Comparison of ENCODE assay signal across 1 cellular context in the genomic region with DNA sequence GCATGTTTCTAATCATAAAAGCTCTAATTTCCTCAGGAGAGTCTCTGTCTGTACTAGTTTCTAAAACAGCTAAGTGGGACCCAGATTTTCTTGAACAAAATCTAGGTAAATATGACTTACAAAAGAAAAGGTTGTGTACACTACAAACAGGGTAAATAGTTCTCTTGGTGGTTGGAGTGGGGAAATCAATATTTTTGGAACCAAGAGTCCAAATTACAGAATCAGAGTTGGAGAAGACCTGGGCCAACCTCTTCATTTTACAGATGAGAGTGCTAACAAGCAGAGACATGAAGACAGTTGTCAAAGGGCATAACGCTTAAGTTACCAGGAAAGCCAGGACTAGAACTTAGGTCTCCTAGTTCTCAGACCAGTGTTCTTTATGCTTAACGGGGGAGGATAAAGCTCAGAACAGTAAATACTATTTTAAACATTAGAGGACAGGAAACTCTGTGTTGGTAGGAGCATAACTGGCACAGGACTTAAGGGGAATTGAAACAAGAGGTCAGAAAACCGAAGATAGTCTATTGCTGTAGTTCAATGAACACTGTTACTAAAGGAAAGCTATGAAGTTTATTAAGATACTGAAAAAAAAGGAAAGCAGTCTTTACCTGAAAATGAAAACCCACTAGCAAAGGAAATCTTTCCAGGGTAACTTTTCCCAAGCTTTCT.
A peak's percentile ranks its signal among the peaks of the same experiment; 100 is the strongest.
TF ChIP-seq lines count a peak whose summit lies in the region.

No MANE protein-coding gene starts in this region.

TF ChIP-seq in HepG2, 621 proteins besides CTCF, POLR2A, EP300 and RAD21 (continued from another document and continues in another):
- TF ChIP-seq HNF4G (IDR thresholded peaks at IDR 0.05; ENCODE audit: borderline replicate concordance, low read depth, low read length) (peak; percentile 87), HNF4G (CRISPR knock-in tag; IDR thresholded peaks at IDR 0.05; ENCODE audit: borderline replicate concordance, low read depth) (no peak), ONECUT2 (CRISPR knock-in tag; IDR thresholded peaks at IDR 0.05) (peak; percentile 99), FOXP1 (IDR thresholded peaks at IDR 0.05) (peak; percentile 36; the same call in 1 of the 2 replicates), FOXP1 (CRISPR knock-in tag; IDR thresholded peaks at IDR 0.05) (peak; percentile 90), TCF7 (IDR thresholded peaks at IDR 0.05; ENCODE audit: low read depth) (0 out of 2 replicates have a peak, but pooled peaks have one; percentile 40), NR3C1 (CRISPR knock-in tag; IDR thresholded peaks at IDR 0.05) (no peak), ZNF12 (CRISPR knock-in tag; IDR thresholded peaks at IDR 0.05) (no peak), ZNF20 (CRISPR knock-in tag; IDR thresholded peaks at IDR 0.05) (no peak), NFE2L1 (CRISPR knock-in tag; IDR thresholded peaks at IDR 0.05; ENCODE audit: borderline replicate concordance) (no peak), FOXO1 (CRISPR knock-in tag; IDR thresholded peaks at IDR 0.05) (peak; percentile 39; the same call in 1 of the 2 replicates), ZNF282 (IDR thresholded peaks at IDR 0.05; ENCODE audit: partially characterized antibody) (no peak), SIX1 (CRISPR knock-in tag; IDR thresholded peaks at IDR 0.05; ENCODE audit: borderline replicate concordance) (0 out of 2 replicates have a peak, but pooled peaks have one; percentile 48), ZNF136 (CRISPR knock-in tag; IDR thresholded peaks at IDR 0.05; ENCODE audit: low read depth) (no peak), ZSCAN21 (CRISPR knock-in tag; IDR thresholded peaks at IDR 0.05; ENCODE audit: borderline replicate concordance) (no peak), HOXD1 (CRISPR knock-in tag; IDR thresholded peaks at IDR 0.05) (no peak), HNF4A (CRISPR knock-in tag; IDR thresholded peaks at IDR 0.05) (peak; percentile 92), ZNF598 (CRISPR knock-in tag; IDR thresholded peaks at IDR 0.05; ENCODE audit: borderline replicate concordance) (no peak), LCORL (IDR thresholded peaks at IDR 0.05) (peak; percentile 91), LCORL (CRISPR knock-in tag; IDR thresholded peaks at IDR 0.05) (peak; percentile 94), SMAD3 (CRISPR knock-in tag; IDR thresholded peaks at IDR 0.05) (peak; percentile 58; the same call in 1 of the 2 replicates), FOXJ3 (CRISPR knock-in tag; IDR thresholded peaks at IDR 0.05; ENCODE audit: borderline replicate concordance) (peak; percentile 85), DMAP1 (CRISPR knock-in tag; IDR thresholded peaks at IDR 0.05) (0 out of 2 replicates have a peak, but pooled peaks have one; percentile 40), HOXA3 (CRISPR knock-in tag; IDR thresholded peaks at IDR 0.05) (peak; percentile 22; the same call in 1 of the 2 replicates)
- TF ChIP-seq, protein P1, sequence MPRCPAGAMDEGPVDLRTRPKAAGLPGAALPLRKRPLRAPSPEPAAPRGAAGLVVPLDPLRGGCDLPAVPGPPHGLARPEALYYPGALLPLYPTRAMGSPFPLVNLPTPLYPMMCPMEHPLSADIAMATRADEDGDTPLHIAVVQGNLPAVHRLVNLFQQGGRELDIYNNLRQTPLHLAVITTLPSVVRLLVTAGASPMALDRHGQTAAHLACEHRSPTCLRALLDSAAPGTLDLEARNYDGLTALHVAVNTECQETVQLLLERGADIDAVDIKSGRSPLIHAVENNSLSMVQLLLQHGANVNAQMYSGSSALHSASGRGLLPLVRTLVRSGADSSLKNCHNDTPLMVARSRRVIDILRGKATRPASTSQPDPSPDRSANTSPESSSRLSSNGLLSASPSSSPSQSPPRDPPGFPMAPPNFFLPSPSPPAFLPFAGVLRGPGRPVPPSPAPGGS (CRISPR knock-in tag; IDR thresholded peaks at IDR 0.05): no peak
- TF ChIP-seq, protein P2, sequence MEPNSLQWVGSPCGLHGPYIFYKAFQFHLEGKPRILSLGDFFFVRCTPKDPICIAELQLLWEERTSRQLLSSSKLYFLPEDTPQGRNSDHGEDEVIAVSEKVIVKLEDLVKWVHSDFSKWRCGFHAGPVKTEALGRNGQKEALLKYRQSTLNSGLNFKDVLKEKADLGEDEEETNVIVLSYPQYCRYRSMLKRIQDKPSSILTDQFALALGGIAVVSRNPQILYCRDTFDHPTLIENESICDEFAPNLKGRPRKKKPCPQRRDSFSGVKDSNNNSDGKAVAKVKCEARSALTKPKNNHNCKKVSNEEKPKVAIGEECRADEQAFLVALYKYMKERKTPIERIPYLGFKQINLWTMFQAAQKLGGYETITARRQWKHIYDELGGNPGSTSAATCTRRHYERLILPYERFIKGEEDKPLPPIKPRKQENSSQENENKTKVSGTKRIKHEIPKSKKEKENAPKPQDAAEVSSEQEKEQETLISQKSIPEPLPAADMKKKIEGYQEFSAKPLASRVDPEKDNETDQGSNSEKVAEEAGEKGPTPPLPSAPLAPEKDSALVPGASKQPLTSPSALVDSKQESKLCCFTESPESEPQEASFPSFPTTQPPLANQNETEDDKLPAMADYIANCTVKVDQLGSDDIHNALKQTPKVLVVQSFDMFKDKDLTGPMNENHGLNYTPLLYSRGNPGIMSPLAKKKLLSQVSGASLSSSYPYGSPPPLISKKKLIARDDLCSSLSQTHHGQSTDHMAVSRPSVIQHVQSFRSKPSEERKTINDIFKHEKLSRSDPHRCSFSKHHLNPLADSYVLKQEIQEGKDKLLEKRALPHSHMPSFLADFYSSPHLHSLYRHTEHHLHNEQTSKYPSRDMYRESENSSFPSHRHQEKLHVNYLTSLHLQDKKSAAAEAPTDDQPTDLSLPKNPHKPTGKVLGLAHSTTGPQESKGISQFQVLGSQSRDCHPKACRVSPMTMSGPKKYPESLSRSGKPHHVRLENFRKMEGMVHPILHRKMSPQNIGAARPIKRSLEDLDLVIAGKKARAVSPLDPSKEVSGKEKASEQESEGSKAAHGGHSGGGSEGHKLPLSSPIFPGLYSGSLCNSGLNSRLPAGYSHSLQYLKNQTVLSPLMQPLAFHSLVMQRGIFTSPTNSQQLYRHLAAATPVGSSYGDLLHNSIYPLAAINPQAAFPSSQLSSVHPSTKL (CRISPR knock-in tag; IDR thresholded peaks at IDR 0.05): peak; percentile 91
- TF ChIP-seq, protein P3, sequence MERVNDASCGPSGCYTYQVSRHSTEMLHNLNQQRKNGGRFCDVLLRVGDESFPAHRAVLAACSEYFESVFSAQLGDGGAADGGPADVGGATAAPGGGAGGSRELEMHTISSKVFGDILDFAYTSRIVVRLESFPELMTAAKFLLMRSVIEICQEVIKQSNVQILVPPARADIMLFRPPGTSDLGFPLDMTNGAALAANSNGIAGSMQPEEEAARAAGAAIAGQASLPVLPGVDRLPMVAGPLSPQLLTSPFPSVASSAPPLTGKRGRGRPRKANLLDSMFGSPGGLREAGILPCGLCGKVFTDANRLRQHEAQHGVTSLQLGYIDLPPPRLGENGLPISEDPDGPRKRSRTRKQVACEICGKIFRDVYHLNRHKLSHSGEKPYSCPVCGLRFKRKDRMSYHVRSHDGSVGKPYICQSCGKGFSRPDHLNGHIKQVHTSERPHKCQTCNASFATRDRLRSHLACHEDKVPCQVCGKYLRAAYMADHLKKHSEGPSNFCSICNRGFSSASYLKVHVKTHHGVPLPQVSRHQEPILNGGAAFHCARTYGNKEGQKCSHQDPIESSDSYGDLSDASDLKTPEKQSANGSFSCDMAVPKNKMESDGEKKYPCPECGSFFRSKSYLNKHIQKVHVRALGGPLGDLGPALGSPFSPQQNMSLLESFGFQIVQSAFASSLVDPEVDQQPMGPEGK (CRISPR knock-in tag; IDR thresholded peaks at IDR 0.05): 0 out of 2 replicates have a peak, but pooled peaks have one; percentile 32
- TF ChIP-seq, protein P4, sequence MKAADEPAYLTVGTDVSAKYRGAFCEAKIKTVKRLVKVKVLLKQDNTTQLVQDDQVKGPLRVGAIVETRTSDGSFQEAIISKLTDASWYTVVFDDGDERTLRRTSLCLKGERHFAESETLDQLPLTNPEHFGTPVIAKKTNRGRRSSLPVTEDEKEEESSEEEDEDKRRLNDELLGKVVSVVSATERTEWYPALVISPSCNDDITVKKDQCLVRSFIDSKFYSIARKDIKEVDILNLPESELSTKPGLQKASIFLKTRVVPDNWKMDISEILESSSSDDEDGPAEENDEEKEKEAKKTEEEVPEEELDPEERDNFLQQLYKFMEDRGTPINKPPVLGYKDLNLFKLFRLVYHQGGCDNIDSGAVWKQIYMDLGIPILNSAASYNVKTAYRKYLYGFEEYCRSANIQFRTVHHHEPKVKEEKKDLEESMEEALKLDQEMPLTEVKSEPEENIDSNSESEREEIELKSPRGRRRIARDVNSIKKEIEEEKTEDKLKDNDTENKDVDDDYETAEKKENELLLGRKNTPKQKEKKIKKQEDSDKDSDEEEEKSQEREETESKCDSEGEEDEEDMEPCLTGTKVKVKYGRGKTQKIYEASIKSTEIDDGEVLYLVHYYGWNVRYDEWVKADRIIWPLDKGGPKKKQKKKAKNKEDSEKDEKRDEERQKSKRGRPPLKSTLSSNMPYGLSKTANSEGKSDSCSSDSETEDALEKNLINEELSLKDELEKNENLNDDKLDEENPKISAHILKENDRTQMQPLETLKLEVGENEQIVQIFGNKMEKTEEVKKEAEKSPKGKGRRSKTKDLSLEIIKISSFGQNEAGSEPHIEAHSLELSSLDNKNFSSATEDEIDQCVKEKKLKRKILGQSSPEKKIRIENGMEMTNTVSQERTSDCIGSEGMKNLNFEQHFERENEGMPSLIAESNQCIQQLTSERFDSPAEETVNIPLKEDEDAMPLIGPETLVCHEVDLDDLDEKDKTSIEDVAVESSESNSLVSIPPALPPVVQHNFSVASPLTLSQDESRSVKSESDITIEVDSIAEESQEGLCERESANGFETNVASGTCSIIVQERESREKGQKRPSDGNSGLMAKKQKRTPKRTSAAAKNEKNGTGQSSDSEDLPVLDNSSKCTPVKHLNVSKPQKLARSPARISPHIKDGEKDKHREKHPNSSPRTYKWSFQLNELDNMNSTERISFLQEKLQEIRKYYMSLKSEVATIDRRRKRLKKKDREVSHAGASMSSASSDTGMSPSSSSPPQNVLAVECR (CRISPR knock-in tag; IDR thresholded peaks at IDR 0.05; ENCODE audit: borderline replicate concordance): peak; percentile 14; the same call in 1 of the 2 replicates
- TF ChIP-seq, protein P5, sequence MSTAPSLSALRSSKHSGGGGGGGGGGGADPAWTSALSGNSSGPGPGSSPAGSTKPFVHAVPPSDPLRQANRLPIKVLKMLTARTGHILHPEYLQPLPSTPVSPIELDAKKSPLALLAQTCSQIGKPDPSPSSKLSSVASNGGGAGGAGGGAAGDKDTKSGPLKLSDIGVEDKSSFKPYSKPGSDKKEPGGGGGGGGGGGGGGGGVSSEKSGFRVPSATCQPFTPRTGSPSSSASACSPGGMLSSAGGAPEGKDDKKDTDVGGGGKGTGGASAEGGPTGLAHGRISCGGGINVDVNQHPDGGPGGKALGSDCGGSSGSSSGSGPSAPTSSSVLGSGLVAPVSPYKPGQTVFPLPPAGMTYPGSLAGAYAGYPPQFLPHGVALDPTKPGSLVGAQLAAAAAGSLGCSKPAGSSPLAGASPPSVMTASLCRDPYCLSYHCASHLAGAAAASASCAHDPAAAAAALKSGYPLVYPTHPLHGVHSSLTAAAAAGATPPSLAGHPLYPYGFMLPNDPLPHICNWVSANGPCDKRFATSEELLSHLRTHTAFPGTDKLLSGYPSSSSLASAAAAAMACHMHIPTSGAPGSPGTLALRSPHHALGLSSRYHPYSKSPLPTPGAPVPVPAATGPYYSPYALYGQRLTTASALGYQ (CRISPR knock-in tag; IDR thresholded peaks at IDR 0.05): peak; percentile 66; the same call in 1 of the 2 replicates
- TF ChIP-seq, protein P6, sequence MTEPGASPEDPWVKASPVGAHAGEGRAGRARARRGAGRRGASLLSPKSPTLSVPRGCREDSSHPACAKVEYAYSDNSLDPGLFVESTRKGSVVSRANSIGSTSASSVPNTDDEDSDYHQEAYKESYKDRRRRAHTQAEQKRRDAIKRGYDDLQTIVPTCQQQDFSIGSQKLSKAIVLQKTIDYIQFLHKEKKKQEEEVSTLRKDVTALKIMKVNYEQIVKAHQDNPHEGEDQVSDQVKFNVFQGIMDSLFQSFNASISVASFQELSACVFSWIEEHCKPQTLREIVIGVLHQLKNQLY (CRISPR knock-in tag; IDR thresholded peaks at IDR 0.05): peak; percentile 74
- TF ChIP-seq, protein P7, sequence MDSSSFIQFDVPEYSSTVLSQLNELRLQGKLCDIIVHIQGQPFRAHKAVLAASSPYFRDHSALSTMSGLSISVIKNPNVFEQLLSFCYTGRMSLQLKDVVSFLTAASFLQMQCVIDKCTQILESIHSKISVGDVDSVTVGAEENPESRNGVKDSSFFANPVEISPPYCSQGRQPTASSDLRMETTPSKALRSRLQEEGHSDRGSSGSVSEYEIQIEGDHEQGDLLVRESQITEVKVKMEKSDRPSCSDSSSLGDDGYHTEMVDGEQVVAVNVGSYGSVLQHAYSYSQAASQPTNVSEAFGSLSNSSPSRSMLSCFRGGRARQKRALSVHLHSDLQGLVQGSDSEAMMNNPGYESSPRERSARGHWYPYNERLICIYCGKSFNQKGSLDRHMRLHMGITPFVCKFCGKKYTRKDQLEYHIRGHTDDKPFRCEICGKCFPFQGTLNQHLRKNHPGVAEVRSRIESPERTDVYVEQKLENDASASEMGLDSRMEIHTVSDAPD (CRISPR knock-in tag; IDR thresholded peaks at IDR 0.05): peak; percentile 71; the same call in 1 of the 2 replicates
- TF ChIP-seq, protein P8, sequence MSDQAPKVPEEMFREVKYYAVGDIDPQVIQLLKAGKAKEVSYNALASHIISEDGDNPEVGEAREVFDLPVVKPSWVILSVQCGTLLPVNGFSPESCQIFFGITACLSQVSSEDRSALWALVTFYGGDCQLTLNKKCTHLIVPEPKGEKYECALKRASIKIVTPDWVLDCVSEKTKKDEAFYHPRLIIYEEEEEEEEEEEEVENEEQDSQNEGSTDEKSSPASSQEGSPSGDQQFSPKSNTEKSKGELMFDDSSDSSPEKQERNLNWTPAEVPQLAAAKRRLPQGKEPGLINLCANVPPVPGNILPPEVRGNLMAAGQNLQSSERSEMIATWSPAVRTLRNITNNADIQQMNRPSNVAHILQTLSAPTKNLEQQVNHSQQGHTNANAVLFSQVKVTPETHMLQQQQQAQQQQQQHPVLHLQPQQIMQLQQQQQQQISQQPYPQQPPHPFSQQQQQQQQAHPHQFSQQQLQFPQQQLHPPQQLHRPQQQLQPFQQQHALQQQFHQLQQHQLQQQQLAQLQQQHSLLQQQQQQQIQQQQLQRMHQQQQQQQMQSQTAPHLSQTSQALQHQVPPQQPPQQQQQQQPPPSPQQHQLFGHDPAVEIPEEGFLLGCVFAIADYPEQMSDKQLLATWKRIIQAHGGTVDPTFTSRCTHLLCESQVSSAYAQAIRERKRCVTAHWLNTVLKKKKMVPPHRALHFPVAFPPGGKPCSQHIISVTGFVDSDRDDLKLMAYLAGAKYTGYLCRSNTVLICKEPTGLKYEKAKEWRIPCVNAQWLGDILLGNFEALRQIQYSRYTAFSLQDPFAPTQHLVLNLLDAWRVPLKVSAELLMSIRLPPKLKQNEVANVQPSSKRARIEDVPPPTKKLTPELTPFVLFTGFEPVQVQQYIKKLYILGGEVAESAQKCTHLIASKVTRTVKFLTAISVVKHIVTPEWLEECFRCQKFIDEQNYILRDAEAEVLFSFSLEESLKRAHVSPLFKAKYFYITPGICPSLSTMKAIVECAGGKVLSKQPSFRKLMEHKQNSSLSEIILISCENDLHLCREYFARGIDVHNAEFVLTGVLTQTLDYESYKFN (CRISPR knock-in tag; conservative IDR thresholded peaks at IDR 0.05): peak; percentile 96
